In the genomic region with DNA sequence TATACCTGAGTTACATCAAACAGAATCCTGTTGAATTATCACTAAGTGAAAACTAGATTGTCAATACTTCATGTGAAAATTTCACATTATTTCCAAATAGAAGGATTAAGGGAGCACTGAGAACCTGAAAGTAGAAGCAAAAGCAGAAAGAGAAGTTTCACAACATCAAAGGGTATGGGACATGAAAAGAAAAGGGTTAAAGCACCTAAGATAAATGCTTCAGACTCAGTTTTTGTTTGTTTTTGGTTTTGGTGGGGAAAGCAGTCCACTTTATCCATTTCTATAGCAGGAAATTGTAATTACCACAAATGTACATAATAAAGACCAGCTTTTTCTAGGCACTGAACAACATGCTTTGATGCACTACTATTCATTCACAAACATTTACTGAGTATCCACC, we compare ENCODE assay signal across 27 cellular contexts.
"Had no signal": no experiment of that assay in that cellular context is flagged by ENCODE, and none has a peak within 500 bp of the region (broad histone marks: within the 10 kb centered on the region; RNA-seq: fewer than 3 reads in every experiment).

No MANE protein-coding gene starts in this region.

- DNase-seq: occipital lobe; ovary; posterior cingulate gyrus; psoas muscle; right cardiac atrium; right lobe of liver; sigmoid colon; small intestine; stimulated activated CD4-positive, alpha-beta T cell treated with anti-CD3 and anti-CD28 coated beads, Interleukin-15, amount 100 ng/mL, for 24 hours; stimulated activated CD4-positive, alpha-beta T cell treated with anti-CD3 and anti-CD28 coated beads, Interleukin-2, amount 100 ng/mL, for 24 hours; stimulated activated CD4-positive, alpha-beta T cell treated with anti-CD3 and anti-CD28 coated beads, Interleukin-2, amount 100 ng/mL, for 48 hours; stimulated activated CD4-positive, alpha-beta T cell treated with anti-CD3 and anti-CD28 coated beads, Interleukin-4, amount 100 ng/mL, for 24 hours; stimulated activated naive B cell treated with anti-CD40 and anti-IgM and Interleukin-4, amounts not matched to agents 10 μg/mL and 1 μg/mL and 100 μg/mL, for 72 hours; stimulated activated naive CD4-positive, alpha-beta T cell treated with Interleukin-2 at 50 U/mL for 16 hours; stomach; thyroid gland; trophoblast cell; upper lobe of left lung had no signal

- H3K4me3 Mint-ChIP-seq: nephron; neural progenitor cell; stimulated activated effector memory CD8-positive, alpha-beta T cell treated with anti-CD3 and anti-CD28 coated beads, Interleukin-12 subunit alpha, Interleukin-12 subunit beta, amount 100 ng/mL, for 72 hours; stimulated activated naive B cell treated with anti-CD40 and anti-IgM and Interleukin-4, amounts not matched to agents 10 μg/mL and 1 μg/mL and 100 μg/mL, for 72 hours; stimulated activated naive CD8-positive, alpha-beta T cell treated with anti-CD3 and anti-CD28 coated beads, Interleukin-15, Interleukin-2, amounts not matched to agents 100 ng/mL and 50 ng/mL, for 24 hours had no signal

- H3K4me2 ChIP-seq: neural progenitor cell had no signal

- H3K36me3 ChIP-seq: neural progenitor cell, ovary, right lobe of liver, sigmoid colon, stomach, thoracic aorta, thyroid gland, tibial nerve, upper lobe of left lung, vagina had no signal

- H3K4me1 Mint-ChIP-seq: nephron; neural progenitor cell; stimulated activated effector memory CD8-positive, alpha-beta T cell treated with anti-CD3 and anti-CD28 coated beads, Interleukin-12 subunit alpha, Interleukin-12 subunit beta, amount 100 ng/mL, for 72 hours; stimulated activated naive B cell treated with anti-CD40 and anti-IgM and Interleukin-4, amounts not matched to agents 10 μg/mL and 1 μg/mL and 100 μg/mL, for 72 hours had no signal

- H3K27ac Mint-ChIP-seq: nephron; neural progenitor cell; progenitor cell of endocrine pancreas; stimulated activated effector memory CD8-positive, alpha-beta T cell treated with anti-CD3 and anti-CD28 coated beads, Interleukin-12 subunit alpha, Interleukin-12 subunit beta, amount 100 ng/mL, for 72 hours; stimulated activated naive B cell treated with anti-CD40 and anti-IgM and Interleukin-4, amounts not matched to agents 10 μg/mL and 1 μg/mL and 100 μg/mL, for 72 hours; stimulated activated naive CD8-positive, alpha-beta T cell treated with anti-CD3 and anti-CD28 coated beads, Interleukin-15, Interleukin-2, amounts not matched to agents 100 ng/mL and 50 ng/mL, for 24 hours had no signal

- H3K79me2 ChIP-seq: parathyroid adenoma had no signal

- H2AFZ ChIP-seq: neural progenitor cell, parathyroid adenoma had no signal

- H3K9me3 ChIP-seq: ovary, psoas muscle, right lobe of liver, sigmoid colon, stomach, thoracic aorta, thyroid gland, tibial nerve, upper lobe of left lung, vagina had no signal

- H3K9me3 Mint-ChIP-seq: nephron; neural progenitor cell; stimulated activated naive B cell treated with anti-CD40 and anti-IgM and Interleukin-4, amounts not matched to agents 10 μg/mL and 1 μg/mL and 100 μg/mL, for 72 hours had no signal

- H3K4me3 ChIP-seq: neural progenitor cell, ovary, psoas muscle, right lobe of liver, sigmoid colon, stomach, thoracic aorta, thyroid gland, tibial nerve, upper lobe of left lung, vagina had no signal

- ATAC-seq: psoas muscle; right cardiac atrium; right lobe of liver; stimulated activated effector memory CD8-positive, alpha-beta T cell treated with anti-CD3 and anti-CD28 coated beads, Interleukin-12 subunit alpha, Interleukin-12 subunit beta, amount 100 ng/mL, for 72 hours; stimulated activated naive B cell treated with anti-CD40 and anti-IgM and Interleukin-4, amounts not matched to agents 10 μg/mL and 1 μg/mL and 100 μg/mL, for 72 hours had no signal

- H3K36me3 Mint-ChIP-seq: neural progenitor cell; stimulated activated effector memory CD8-positive, alpha-beta T cell treated with anti-CD3 and anti-CD28 coated beads, Interleukin-12 subunit alpha, Interleukin-12 subunit beta, amount 100 ng/mL, for 72 hours; stimulated activated naive B cell treated with anti-CD40 and anti-IgM and Interleukin-4, amounts not matched to agents 10 μg/mL and 1 μg/mL and 100 μg/mL, for 72 hours had no signal

- H3K9ac ChIP-seq: neural progenitor cell, parathyroid adenoma had no signal

- H3K4me1 ChIP-seq: neural progenitor cell, psoas muscle, right lobe of liver, sigmoid colon, stomach, thyroid gland, tibial nerve, upper lobe of left lung, vagina had no signal

- H3K27ac ChIP-seq: neural progenitor cell, ovary, psoas muscle, right lobe of liver, sigmoid colon, stomach, thoracic aorta, thyroid gland, tibial nerve, upper lobe of left lung, vagina had no signal

- H3K27me3 ChIP-seq: neural progenitor cell, ovary, right lobe of liver, sigmoid colon, stomach, thyroid gland, tibial nerve, upper lobe of left lung, vagina had no signal

- H3K27me3 Mint-ChIP-seq: progenitor cell of endocrine pancreas; stimulated activated naive B cell treated with anti-CD40 and anti-IgM and Interleukin-4, amounts not matched to agents 10 μg/mL and 1 μg/mL and 100 μg/mL, for 72 hours; stimulated activated naive CD8-positive, alpha-beta T cell treated with anti-CD3 and anti-CD28 coated beads, Interleukin-15, Interleukin-2, amounts not matched to agents 100 ng/mL and 50 ng/mL, for 24 hours had no signal
